In genomic region chr4:95051689-95052026, GRCh38 we compare ENCODE assay signal across 1 cellular context.
TF ChIP-seq lines count a peak whose summit lies in the region.

No MANE protein-coding gene starts in this region.

TF ChIP-seq in K562, 482 proteins besides CTCF, POLR2A, EP300 and RAD21 (continued from another document):
- TF ChIP-seq HBP1 (CRISPR knock-in tag; IDR thresholded peaks at IDR 0.05) = no peak
- TF ChIP-seq ASH1L (IDR thresholded peaks at IDR 0.05; ENCODE audit: borderline replicate concordance, low read depth, partially characterized antibody) = no peak
- no peak for TF ChIP-seq RNF2 (IDR thresholded peaks at IDR 0.05)
- TF ChIP-seq MYBL2 (IDR thresholded peaks at IDR 0.05; ENCODE audit: low read depth) = no peak
- no peak for TF ChIP-seq MYBL2 (CRISPR knock-in tag; IDR thresholded peaks at IDR 0.05; ENCODE audit: borderline replicate concordance)
- TF ChIP-seq ESRRA (IDR thresholded peaks at IDR 0.05; ENCODE audit: borderline replicate concordance, low read depth) = no peak
TF ChIP-seq in K562: peak in this region for 0.
